Comparison of ENCODE assay signal across 8 cellular contexts in the genomic region with DNA sequence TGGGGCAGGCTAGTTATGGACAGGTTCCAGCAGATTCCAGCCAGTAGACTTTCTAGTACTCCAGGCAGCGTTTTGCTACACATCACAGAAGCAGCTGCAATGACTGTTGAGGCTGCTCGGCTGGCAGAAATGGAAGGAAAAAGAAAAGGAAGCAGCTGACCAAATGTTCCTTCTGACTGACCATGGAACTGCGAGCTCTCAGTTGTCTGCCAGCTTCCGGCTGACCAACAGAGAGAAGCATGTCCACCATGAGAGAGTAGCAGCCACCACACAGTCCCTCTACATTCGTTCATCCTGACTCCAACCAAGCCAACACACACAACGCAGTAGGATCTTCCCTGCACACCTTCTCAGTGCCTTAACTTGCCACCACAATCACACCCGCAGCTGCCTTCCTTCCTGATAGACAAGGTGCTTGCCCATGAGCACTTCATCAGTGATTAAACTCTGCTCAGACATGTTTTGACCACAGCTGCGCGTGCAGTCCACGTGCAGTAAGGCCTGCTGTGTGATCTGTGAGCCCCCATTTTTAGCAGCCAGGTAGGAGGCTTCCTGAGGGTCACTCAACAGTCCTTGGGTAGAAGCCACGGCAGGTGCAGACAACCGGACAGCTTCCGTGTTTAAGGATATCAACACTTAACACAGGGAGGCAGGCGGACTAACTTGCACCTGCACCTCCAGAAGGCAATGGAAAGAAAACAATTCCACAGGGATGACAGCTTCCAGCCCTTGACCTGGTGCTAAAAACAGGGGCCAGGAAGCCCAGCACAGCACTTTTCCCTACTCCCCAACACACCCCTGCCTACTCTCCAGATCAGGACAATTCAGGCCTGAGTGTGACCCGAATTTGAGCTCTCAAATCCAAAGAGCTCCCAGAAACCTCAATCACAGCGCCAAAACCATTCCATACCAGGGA. TPM values are rescaled to one million over a fixed set of nuclear protein-coding genes. Genes with fewer than 3 reads are reported as not detected.
DNase-seq lines count a peak whose midpoint lies in the region; ATAC-seq and TF ChIP-seq lines count a peak whose summit lies in the region.

No MANE protein-coding gene starts in this region.

- H3K4me1 ChIP-seq in body of pancreas (peaks cover 33% of the 10 kb centered on the region), iPS-18a (ENCODE audit: control insufficient read depth, low read depth, low read length) (peaks cover 24% of the 10 kb centered on the region), gastrocnemius medialis (peaks cover 25 to 27% of the 10 kb centered on the region in 2 donors)

- H3K4me3 ChIP-seq in HFF-Myc (replicated peaks; ENCODE audit: low read depth, low read length) (peak overlapping the region; percentile 72), body of pancreas (peak overlapping the region in 1 of 2 donors; percentile 23), iPS-18a (ENCODE audit: low read length) (peak overlapping the region; percentile 65), gastrocnemius medialis (peak overlapping the region; percentile 63 to 68 (median 67))

- ATAC-seq in body of pancreas (peak; percentile 18), gastrocnemius medialis (peak; percentile 55 to 71), GM19035 (IDR thresholded peaks at IDR 0.05; ENCODE audit: unreplicated experiment) (no peak), GM21381 (IDR thresholded peaks at IDR 0.05; ENCODE audit: unreplicated experiment) (no peak)

- TF ChIP-seq CTCF in HFF-Myc (IDR thresholded peaks at IDR 0.05; ENCODE audit: low read depth, low read length, missing control alignments) = no peak
- TF ChIP-seq CTCF in body of pancreas (IDR thresholded peaks at IDR 0.05) = no peak
- TF ChIP-seq CTCF in gastrocnemius medialis (IDR thresholded peaks at IDR 0.05 in 4 of 5, conservative IDR thresholded peaks at IDR 0.05 in 1 of 5) = no peak

- H3K27me3 ChIP-seq in body of pancreas = no peaks in the 10 kb centered on the region
- H3K27me3 ChIP-seq in iPS-18a (ENCODE audit: control insufficient read depth, insufficient read depth, low read length) = no peaks in the 10 kb centered on the region
- no peaks in the 10 kb centered on the region for H3K27me3 ChIP-seq in gastrocnemius medialis

- H3K36me3 ChIP-seq in body of pancreas (replicated peaks in 1 of 2; ENCODE audit: insufficient read depth in 1 of 2, low read depth in 2 of 2) (no peaks in the 10 kb centered on the region), iPS-18a (ENCODE audit: control insufficient read depth, low read depth, low read length) (no peaks in the 10 kb centered on the region), gastrocnemius medialis (no peaks in the 10 kb centered on the region)

- in situ Hi-C loops in Caki2 (cut with HindIII; ENCODE audit: low pct_unique_long_range_greater_than_20kb, low sequenced_read_pairs) = no loop called here
- in situ Hi-C loops in gastrocnemius medialis (cut with MboI; ENCODE audit: low sequenced_read_pairs in 4 of 4) = no loop called here

- DNase-seq in Caki2 (ENCODE audit: low read depth) = peak; percentile 69
- DNase-seq in HFF-Myc (ENCODE audit: extremely low read depth, low read depth) = no peak
- peak; percentile 32 for DNase-seq in RKO (ENCODE audit: low spot score)
- peak; percentile 26 to 47 (median 32) for DNase-seq in body of pancreas
- peak; percentile 29 to 36 for DNase-seq in gastrocnemius medialis

- H3K9me3 ChIP-seq in body of pancreas = no peaks in the 10 kb centered on the region
- H3K9me3 ChIP-seq in iPS-18a (ENCODE audit: control insufficient read depth, low read depth, low read length) = no peaks in the 10 kb centered on the region
- no peaks in the 10 kb centered on the region for H3K9me3 ChIP-seq in gastrocnemius medialis

- peak overlapping the region; percentile 41 for H3K9ac ChIP-seq in iPS-18a (ENCODE audit: low read length)

- 11 to 14% methylated on average over 13 to 16 of the region's 16 CpGs for WGBS in body of pancreas, 2 donors

- intact Hi-C loops in body of pancreas (cut with DNase I) (no loop called here), gastrocnemius medialis (cut with DNase I; ENCODE audit: low total_unique reads) (no loop called here)

- peak overlapping the region; percentile 37 to 81 (median 76) for H3K27ac ChIP-seq in body of pancreas
- no peak overlapping the region for H3K27ac ChIP-seq in iPS-18a (ENCODE audit: low read length)
- H3K27ac ChIP-seq in gastrocnemius medialis = peak overlapping the region; percentile 78 to 84 (median 82)

- TF ChIP-seq POLR2A in body of pancreas (IDR thresholded peaks at IDR 0.05) (peak in 2 of 3 donors; percentile 24), gastrocnemius medialis (IDR thresholded peaks at IDR 0.05) (no peak)

RNA-seq across cellular contexts. Expression of a gene that starts 1.0 kb away (rescaled TPM):
- 17.5 and 20.9 TPM in 2 replicates for total RNA-seq in Caki2 (2014; rRNA removed; shearing (Covaris generic); ENCODE audit: low replicate concordance)
- total RNA-seq in body of pancreas = 10 to 100 TPM; 11.2 to 12.9 TPM
- 10 to 100 TPM; 19.7 to 28.9 (median 20.3) TPM for total RNA-seq in gastrocnemius medialis

RNA-seq across cellular contexts. Expression of a gene that starts 8.8 kb away (rescaled TPM):
- total RNA-seq in Caki2 (2014; rRNA removed; shearing (Covaris generic); ENCODE audit: low replicate concordance) = 18.6 and 36.8 TPM in 2 replicates
- total RNA-seq in body of pancreas = 10 to 100 TPM in 1 of 2 donors, 1 to 10 TPM in 1; 7.9 to 15.3 TPM
- 10 to 100 TPM; 12.8 to 26.7 (median 18.6) TPM for total RNA-seq in gastrocnemius medialis

Comparison
In these comparisons a context has a peak if more than half of its experiments do, and no peak if none do; other contexts are left out.
1. ATAC-seq: peak in body of pancreas (single experiment) and gastrocnemius medialis (2 of 2); none in GM19035 (single experiment) and GM21381 (single experiment).
2. POLR2A ChIP-seq: peak in body of pancreas (2 of 3); none in gastrocnemius medialis (0 of 2).